Comparison of ENCODE assay signal across 9 cellular contexts in the genomic region with DNA sequence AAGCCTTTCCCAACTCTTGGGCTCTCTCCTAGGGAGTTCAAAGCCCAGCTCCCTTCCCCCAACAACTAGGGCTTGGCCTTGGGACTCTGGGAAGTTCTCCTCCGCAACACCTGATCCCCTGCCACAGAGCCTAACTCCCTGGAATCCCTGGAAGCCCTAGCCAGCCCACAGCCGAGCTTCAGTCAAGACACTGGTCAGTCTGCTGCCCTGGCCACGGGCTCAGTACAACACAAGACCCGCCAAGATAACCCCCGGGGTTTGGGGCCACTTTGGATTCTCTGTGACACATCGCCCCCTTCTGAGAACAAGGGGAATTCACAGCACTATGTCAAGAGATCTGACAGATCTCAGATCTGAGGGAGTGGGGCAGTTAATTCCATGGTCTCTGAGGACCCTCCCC. TPM values are rescaled to one million over a fixed set of nuclear protein-coding genes. Genes with fewer than 3 reads are reported as not detected.
DNase-seq lines count a peak whose midpoint lies in the region; ATAC-seq and TF ChIP-seq lines count a peak whose summit lies in the region.
"Had no signal": no experiment of that assay in that cellular context is flagged by ENCODE, and none has a peak within 500 bp of the region (broad histone marks: within the 10 kb centered on the region; RNA-seq: fewer than 3 reads in every experiment).

No MANE protein-coding gene starts in this region.

- H3K4me1 ChIP-seq in A673 (ENCODE audit: insufficient read depth, low read length, poor library complexity, severe bottlenecking): peaks cover 2% of the 10 kb centered on the region

- peaks cover 43% of the 10 kb centered on the region for H3K4me1 Mint-ChIP-seq in glutamatergic neuron (ENCODE audit: low read depth, unreplicated experiment)

- H3K36me3 ChIP-seq in A673 (ENCODE audit: insufficient read depth, low read length, poor library complexity, severe bottlenecking): no peaks in the 10 kb centered on the region

- intact Hi-C loops in A673 (cut with micrococcal nuclease; ENCODE audit: unreplicated experiment): loop anchor here (1.0 kb wide), 1 partner anchor 96 kb away; no protein-coding TSS in a partner anchor

- ATAC-seq in omental fat pad (ENCODE audit: low FRiP score): no peak

- TF ChIP-seq CTCF in A673 (conservative IDR thresholded peaks at IDR 0.05; ENCODE audit: low read depth, low read length) (peak; percentile 72), GM12874 (IDR thresholded peaks at IDR 0.05; ENCODE audit: insufficient read depth, low read depth, low read length) (peak; percentile 47; the same call in 1 of the 2 replicates), RWPE1 (conservative IDR thresholded peaks at IDR 0.05; ENCODE audit: low read depth) (no peak; the same call in 1 of the 2 replicates), glutamatergic neuron (IDR thresholded peaks at IDR 0.05; ENCODE audit: partially characterized antibody, unreplicated experiment) (peak; percentile 54), omental fat pad (IDR thresholded peaks at IDR 0.05) (no peak)

- no peak overlapping the region for H3K27ac Mint-ChIP-seq in glutamatergic neuron (ENCODE audit: unreplicated experiment)
- H3K27ac Mint-ChIP-seq: T-helper 1 cell treated with Interleukin-12 subunit alpha and Interleukin-12 subunit beta and Interleukin-4 antibody, amounts not matched to agents 30 μg/mL and 1 μg/mL, for 36 hours had no signal

- H3K9me3 ChIP-seq in A673 (ENCODE audit: low read depth, low read length, poor library complexity, severe bottlenecking): no peaks in the 10 kb centered on the region

- CTCF ChIA-PET in A673 (lab: Charles Lee): interaction anchor here (0.5 to 4.7 kb wide), 4 partner anchors 39 to 795 kb away, joined by 3 to 33 read pairs (median 4); no protein-coding TSS in a partner anchor
- CTCF ChIA-PET in RWPE1 (lab: Yijun Ruan, JAX): interaction anchor here (0.5 to 3.0 kb wide), 5 partner anchors 95 to 200 kb away, joined by 3 to 26 read pairs (median 3); no protein-coding TSS in a partner anchor

- BruUV-seq in A673 (replicated peaks; lab: Mats Ljungman, UMichigan): no TSS peak

- peaks cover 21% of the 10 kb centered on the region for H3K27me3 Mint-ChIP-seq in glutamatergic neuron (ENCODE audit: unreplicated experiment)

- no peaks in the 10 kb centered on the region for H3K36me3 Mint-ChIP-seq in glutamatergic neuron (ENCODE audit: unreplicated experiment)

- no peak overlapping the region for H3K4me3 Mint-ChIP-seq in glutamatergic neuron (ENCODE audit: unreplicated experiment)
- H3K4me3 Mint-ChIP-seq: T-helper 1 cell treated with Interleukin-12 subunit alpha and Interleukin-12 subunit beta and Interleukin-4 antibody, amounts not matched to agents 30 μg/mL and 1 μg/mL, for 36 hours had no signal

- POLR2A ChIA-PET in A673 (lab: Charles Lee; ENCODE audit: low non-redundant PET): no interaction called here
- POLR2A ChIA-PET in RWPE1 (lab: Yijun Ruan, JAX; ENCODE audit: low non-redundant PET): no interaction called here

- H3K4me3 ChIP-seq in A673 (ENCODE audit: low read depth, low read length, poor library complexity, severe bottlenecking): no peak overlapping the region

- peak; percentile 50 for DNase-seq in A673 (ENCODE audit: low spot score)
- DNase-seq in RWPE1 (ENCODE audit: low spot score): peak; percentile 20
- peak; percentile 56 for DNase-seq in glutamatergic neuron
- DNase-seq in stimulated activated CD4-positive, alpha-beta T cell treated with anti-CD3 and anti-CD28 coated beads, Interleukin-2, amount 100 ng/mL, for 24 hours: no peak
- no peak for DNase-seq in activated CD8-positive, alpha-beta memory T cell treated with anti-CD3 and anti-CD28 coated beads for 24 hours
- DNase-seq in omental fat pad (ENCODE audit: low spot score): no peak
- DNase-seq in cortex of kidney (lab: John Stamatoyannopoulos, UW): no peak

- H3K9me3 Mint-ChIP-seq in glutamatergic neuron (ENCODE audit: unreplicated experiment): peaks cover 8% of the 10 kb centered on the region
- H3K9me3 Mint-ChIP-seq: T-helper 1 cell treated with Interleukin-12 subunit alpha and Interleukin-12 subunit beta and Interleukin-4 antibody, amounts not matched to agents 30 μg/mL and 1 μg/mL, for 36 hours had no signal

- H3K27me3 ChIP-seq in A673 (replicated peaks; ENCODE audit: insufficient read depth, low read depth, low read length, poor library complexity): peaks cover 13% of the 10 kb centered on the region

- H3K27ac ChIP-seq in A673 (ENCODE audit: low read depth, low read length, poor library complexity, severe bottlenecking) (no peak overlapping the region), RWPE1 (no peak overlapping the region)

RNA-seq across cellular contexts. Expression of a gene that starts 58.3 kb away (rescaled TPM):
- total RNA-seq in A673 (2021): not detected in 2 replicates
- not detected for total RNA-seq in glutamatergic neuron (ENCODE audit: unreplicated experiment)
- total RNA-seq in omental fat pad: under 1 TPM in 1 of 4 donors, not detected in 3; 0.56 TPM

Comparison
In these comparisons a context has a peak if more than half of its experiments do, and no peak if none do; other contexts are left out.
1. DNase-seq: peak in A673 (single experiment), RWPE1 (single experiment) and glutamatergic neuron (single experiment); none in stimulated activated CD4-positive, alpha-beta T cell treated with anti-CD3 and anti-CD28 coated beads, Interleukin-2, amount 100 ng/mL, for 24 hours (0 of 2), activated CD8-positive, alpha-beta memory T cell treated with anti-CD3 and anti-CD28 coated beads for 24 hours (single experiment), omental fat pad (single experiment) and cortex of kidney (single experiment).
2. CTCF ChIP-seq: peak in A673 (single experiment), GM12874 (single experiment) and glutamatergic neuron (single experiment); none in RWPE1 (single experiment) and omental fat pad (0 of 3).